Comparison of ENCODE assay signal across 8 cellular contexts in the genomic region with DNA sequence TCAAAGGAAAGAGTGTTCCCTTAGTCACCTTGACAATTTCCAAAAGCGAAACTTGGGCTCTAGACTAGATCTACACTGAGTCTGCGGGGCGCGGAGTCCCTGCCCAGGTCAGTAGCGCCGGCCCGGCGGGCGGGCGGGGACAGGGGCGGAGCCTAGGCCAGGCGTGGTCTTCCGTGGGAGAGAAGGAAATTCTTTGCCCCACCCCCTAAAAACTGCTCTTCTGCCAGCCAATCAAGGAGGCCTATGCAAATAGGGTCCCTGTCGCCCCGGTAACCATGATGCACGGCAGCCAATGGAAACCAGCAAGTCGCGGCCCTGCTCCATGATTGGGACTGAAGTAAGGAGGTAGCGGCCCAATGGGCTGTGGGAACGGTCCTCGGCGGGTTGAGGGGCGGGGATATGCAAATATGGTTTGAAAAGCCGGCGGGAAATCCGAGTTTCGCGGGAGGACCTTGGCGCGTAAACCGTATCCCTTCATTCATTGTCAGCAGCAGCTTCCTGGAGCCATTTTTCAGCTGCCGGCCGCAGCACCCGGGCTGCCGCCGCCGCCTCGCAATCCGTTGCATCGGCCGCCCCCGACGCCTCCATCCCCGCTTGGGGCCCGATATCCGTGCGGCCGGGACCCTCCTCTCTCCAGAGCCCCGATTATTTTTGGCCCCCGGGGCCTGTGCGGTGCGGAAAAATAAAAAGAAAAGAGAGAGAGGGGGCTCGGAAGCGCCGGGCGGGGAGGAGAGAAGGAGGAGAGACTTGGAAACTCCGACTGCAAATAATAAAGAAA. TPM values are rescaled to one million over a fixed set of nuclear protein-coding genes. Genes with fewer than 3 reads are reported as not detected.
A peak's percentile ranks its signal among the peaks of the same experiment; 100 is the strongest.
DNase-seq lines count a peak whose midpoint lies in the region; ATAC-seq and TF ChIP-seq lines count a peak whose summit lies in the region.

A gene (plus strand): TSS at position 477 of the 778 bp plus-strand sequence. CDS start 354 bp downstream, outside the sequence.

- H3K9me3 Mint-ChIP-seq in activated B cell treated with CpG ODN at 0.5 μM for 24 hours (no peaks in the 10 kb centered on the region), immature natural killer cell (no peaks in the 10 kb centered on the region)

- peak; percentile 89 for TF ChIP-seq POLR2A in GM18951 (IDR thresholded peaks at IDR 0.05; ENCODE audit: extremely low read depth, insufficient read depth, insufficient read length)

- DNase-seq in AG08395 (ENCODE audit: low spot score) (peak; percentile 100), NCI-H345 (lab: John Stamatoyannopoulos, UW) (peak; percentile 100), activated B cell treated with CpG ODN at 0.5 μM for 24 hours (peak; percentile 93), caudate nucleus (lab: John Stamatoyannopoulos, UW) (peak; percentile 89 to 100 (median 99)), immature natural killer cell (peak; percentile 99), smooth muscle cell of the brain vasculature (ENCODE audit: low read depth, low spot score) (peak; percentile 98)

- in situ Hi-C loops in GM18951 (cut with MboI; ENCODE audit: low sequenced_read_pairs, unreplicated experiment) = no loop called here

- no peak for TF ChIP-seq CTCF in activated B cell treated with CpG ODN at 0.5 μM for 24 hours (IDR thresholded peaks at IDR 0.05)

- H3K4me3 Mint-ChIP-seq in activated B cell treated with CpG ODN at 0.5 μM for 24 hours = peak within 1 kb of the TSS; percentile 96
- peak within 1 kb of the TSS; percentile 95 to 99 (median 96) for H3K4me3 Mint-ChIP-seq in immature natural killer cell

- H3K4me1 Mint-ChIP-seq in activated B cell treated with CpG ODN at 0.5 μM for 24 hours (peaks cover 25% of the 10 kb centered on the region), immature natural killer cell (peaks cover 32 to 41% of the 10 kb centered on the region in 2 donors)

- H3K27me3 Mint-ChIP-seq in activated B cell treated with CpG ODN at 0.5 μM for 24 hours (no peaks in the 10 kb centered on the region), immature natural killer cell (ENCODE audit: low read depth in 3 of 3) (peaks cover 8 to 13% (median 10%) of the 10 kb centered on the region in 3 donors)

- CTCF ChIA-PET in activated B cell treated with CpG ODN at 0.5 μM for 24 hours (lab: Charles Lee) = no interaction called here

- H3K27ac Mint-ChIP-seq in activated B cell treated with CpG ODN at 0.5 μM for 24 hours (peak within 1 kb of the TSS; percentile 79), immature natural killer cell (peak within 1 kb of the TSS; percentile 89 to 94 (median 91))

- intact Hi-C loops in activated B cell treated with CpG ODN at 0.5 μM for 24 hours (cut with micrococcal nuclease) = loop anchor here (1.0 to 10.0 kb wide), 7 partner anchors 81 to 1187 kb away; a partner anchor contains a TSS

- ATAC-seq in HG03196 (IDR thresholded peaks at IDR 0.05; ENCODE audit: unreplicated experiment) (peak; percentile 84), activated B cell treated with CpG ODN at 0.5 μM for 24 hours (ENCODE audit: low read depth) (peak; percentile 81)

- peaks cover 10% of the 10 kb centered on the region for H3K36me3 Mint-ChIP-seq in activated B cell treated with CpG ODN at 0.5 μM for 24 hours (ENCODE audit: low read depth)
- H3K36me3 Mint-ChIP-seq in immature natural killer cell = no peaks in the 10 kb centered on the region

- H3K27ac ChIP-seq in caudate nucleus (ENCODE audit: low read depth, low read length) = peak within 1 kb of the TSS; percentile 76

- POLR2A ChIA-PET in activated B cell treated with CpG ODN at 0.5 μM for 24 hours (lab: Charles Lee) = interaction anchor here (1.0 kb wide), 1 partner anchor 82 kb away, joined by 6 read pairs; no protein-coding TSS in a partner anchor

RNA-seq across cellular contexts. Expression of the gene that starts here (rescaled TPM):
- total RNA-seq in activated B cell treated with CpG ODN at 0.5 μM for 24 hours = 14.0 and 15.6 TPM in 2 replicates
- 1 to 10 TPM; 4.2 to 7.7 (median 4.7) TPM for polyA plus RNA-seq in immature natural killer cell

Comparison
In these comparisons a context has a peak if more than half of its experiments do, and no peak if none do; other contexts are left out.
1. Peak in every context shown above with its lines: DNase-seq, ATAC-seq and H3K27ac ChIP-seq.